In the genomic region with DNA sequence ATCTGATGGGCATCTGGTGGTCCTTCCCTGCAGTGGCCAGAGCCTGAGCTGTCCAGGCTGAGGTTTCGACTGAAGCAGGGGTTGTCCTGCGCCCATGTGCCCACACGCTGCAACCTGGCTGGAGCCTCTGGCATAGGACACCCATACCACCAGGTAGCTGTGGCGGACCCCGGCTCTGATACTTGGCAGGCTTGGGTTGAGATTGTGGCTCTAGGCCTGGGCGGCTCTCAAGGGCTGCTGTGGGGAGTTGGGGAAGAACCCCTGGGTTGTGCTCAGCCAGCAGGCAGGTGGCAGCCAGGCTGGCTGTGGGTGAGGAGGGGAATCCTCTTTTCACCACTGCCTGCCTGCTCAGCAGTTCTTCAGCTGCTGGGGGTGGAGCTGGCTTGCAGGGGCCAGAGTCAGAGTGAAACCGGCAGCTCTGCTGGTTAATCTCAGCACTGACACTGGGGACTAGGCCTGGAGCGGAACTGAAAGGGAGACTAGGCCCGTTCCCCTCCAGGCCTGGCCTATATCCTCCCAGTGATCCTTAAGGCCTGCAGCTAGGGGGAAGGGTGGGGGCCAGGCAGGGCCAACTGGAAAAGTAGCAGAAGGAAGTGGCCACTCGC, we compare ENCODE assay signal across 8 cellular contexts. TPM values are rescaled to one million over a fixed set of nuclear protein-coding genes. Genes with fewer than 3 reads are reported as not detected.
DNase-seq lines count a peak whose midpoint lies in the region; ATAC-seq and TF ChIP-seq lines count a peak whose summit lies in the region.

No MANE protein-coding gene starts in this region.

- H3K27ac ChIP-seq in Karpas-422 (ENCODE audit: low read length) (peak overlapping the region; percentile 40), esophagus squamous epithelium (peak overlapping the region; percentile 5 to 74 (median 68)), transverse colon (peak overlapping the region; percentile 66 to 77 (median 72))

- no peak overlapping the region for H3K4me3 Mint-ChIP-seq in osteocyte (ENCODE audit: unreplicated experiment)

- no peaks in the 10 kb centered on the region for H3K27me3 Mint-ChIP-seq in osteocyte (ENCODE audit: unreplicated experiment)

- ATAC-seq in GM21529 (IDR thresholded peaks at IDR 0.05; ENCODE audit: unreplicated experiment): peak; percentile 78

- DNase-seq in EH (ENCODE audit: low read depth) (peak; percentile 37), Karpas-422 (peak; percentile 71), esophagus squamous epithelium (lab: John Stamatoyannopoulos, UW) (peak; percentile 39), osteocyte (ENCODE audit: extremely low spot score, unreplicated experiment) (peak; percentile 42), transverse colon (peak; percentile 80), GM03348 (ENCODE audit: low spot score) (no peak)
- DNase-seq in activated CD8-positive, alpha-beta memory T cell treated with anti-CD3 and anti-CD28 coated beads for 4 hours (ENCODE audit: low read depth in 2 of 2): peak; percentile 55 to 63

- no peaks in the 10 kb centered on the region for H3K9me2 ChIP-seq in Karpas-422 (replicated peaks; ENCODE audit: insufficient read depth, low read length)

- H3K4me3 ChIP-seq in Karpas-422 (ENCODE audit: low read length) (no peak overlapping the region), esophagus squamous epithelium (no peak overlapping the region), transverse colon (no peak overlapping the region)

- H3K9ac ChIP-seq in Karpas-422 (ENCODE audit: low read length): peak overlapping the region; percentile 16; the same call in 1 of the 2 replicates

- H4K20me1 ChIP-seq in Karpas-422 (ENCODE audit: insufficient read depth, low read depth, low read length): peaks cover 4% of the 10 kb centered on the region

- WGBS in esophagus squamous epithelium, 2 donors: 24 to 38% methylated on average over 4 of the region's 10 CpGs
- 50 to 53% methylated on average over 2 to 8 of the region's 10 CpGs for WGBS in transverse colon (ENCODE audit: low coverage in 1 of 2), 2 donors

- peaks cover 18% of the 10 kb centered on the region for H3K36me3 ChIP-seq in Karpas-422 (ENCODE audit: insufficient read depth, low read length)
- H3K36me3 ChIP-seq in esophagus squamous epithelium: peaks cover 3 to 79% (median 4%) of the 10 kb centered on the region in 3 donors
- H3K36me3 ChIP-seq in transverse colon: peaks cover 0 to 8% (median 0%) of the 10 kb centered on the region in 4 donors

- no peaks in the 10 kb centered on the region for H3K9me3 ChIP-seq in Karpas-422 (ENCODE audit: low read length)
- H3K9me3 ChIP-seq in esophagus squamous epithelium: no peaks in the 10 kb centered on the region
- H3K9me3 ChIP-seq in transverse colon: no peaks in the 10 kb centered on the region

- intact Hi-C loops in esophagus squamous epithelium (cut with DNase I): loop anchor here (5.0 kb wide), 1 partner anchor 43 kb away; no protein-coding TSS in a partner anchor
- intact Hi-C loops in transverse colon (cut with DNase I; ENCODE audit: low total_unique reads): loop anchor here (5.0 kb wide), 1 partner anchor 38 kb away; a partner anchor contains a TSS

- peak in 2 of 6 experiments; percentile 8 to 11 for TF ChIP-seq CTCF in esophagus squamous epithelium (IDR thresholded peaks at IDR 0.05)
- TF ChIP-seq CTCF in osteocyte (IDR thresholded peaks at IDR 0.05): no peak
- peak in 1 of 5 experiments; percentile 18 for TF ChIP-seq CTCF in transverse colon (IDR thresholded peaks at IDR 0.05)

- TF ChIP-seq POLR2A in esophagus squamous epithelium (IDR thresholded peaks at IDR 0.05) (no peak), transverse colon (IDR thresholded peaks at IDR 0.05) (no peak)

- TF ChIP-seq EP300 in transverse colon (IDR thresholded peaks at IDR 0.05; ENCODE audit: low read depth): no peak

- no peaks in the 10 kb centered on the region for H3K9me3 Mint-ChIP-seq in osteocyte (ENCODE audit: unreplicated experiment)

- H3K27me3 ChIP-seq in Karpas-422 (ENCODE audit: low read length) (no peaks in the 10 kb centered on the region), esophagus squamous epithelium (no peaks in the 10 kb centered on the region), transverse colon (no peaks in the 10 kb centered on the region)

- peaks cover 31% of the 10 kb centered on the region for H3K36me3 Mint-ChIP-seq in osteocyte (ENCODE audit: unreplicated experiment)

- H3K4me1 Mint-ChIP-seq in osteocyte (ENCODE audit: unreplicated experiment): peaks cover 32% of the 10 kb centered on the region

- peak overlapping the region; percentile 86 for H3K27ac Mint-ChIP-seq in osteocyte (ENCODE audit: unreplicated experiment)

- no peak overlapping the region for H2AFZ ChIP-seq in Karpas-422 (ENCODE audit: low read length)

- H3K79me2 ChIP-seq in Karpas-422 (ENCODE audit: low read length): peaks cover 47% of the 10 kb centered on the region

- H3K4me1 ChIP-seq in Karpas-422 (ENCODE audit: low read length): peaks cover 37% of the 10 kb centered on the region
- peaks cover 15 to 95% (median 58%) of the 10 kb centered on the region in 3 donors for H3K4me1 ChIP-seq in esophagus squamous epithelium
- H3K4me1 ChIP-seq in transverse colon: peaks cover 43 to 76% (median 54%) of the 10 kb centered on the region in 4 donors

- in situ Hi-C loops in transverse colon (cut with MboI; ENCODE audit: low pct_ligation_motif_present in 1 of 4, low pct_unique_long_range_greater_than_20kb in 1 of 4, low sequenced_read_pairs in 3 of 4): loop anchor here in 2 of 4 donors (5.0 kb wide), 1 partner anchor 48 kb away; no protein-coding TSS in a partner anchor

- H3K4me2 ChIP-seq in Karpas-422 (ENCODE audit: low read depth, low read length, poor library complexity, severe bottlenecking): no peak overlapping the region

RNA-seq across cellular contexts. Expression of a gene that starts 39.1 kb away (rescaled TPM):
- total RNA-seq in Karpas-422 (2014; rRNA removed; shearing (Covaris generic); ENCODE audit: low replicate concordance): 16.7 and 20.8 TPM in 2 replicates
- 10 to 100 TPM in 1 of 4 donors, 1 to 10 TPM in 3; 3.3 to 16.2 (median 5.6) TPM for total RNA-seq in esophagus squamous epithelium
- 36.4 and 37.4 TPM in 2 replicates for total RNA-seq in osteocyte
- 10 to 100 TPM; 22.3 to 99.1 (median 43.6) TPM for total RNA-seq in transverse colon
